ENCODE assay signal across 22 cellular contexts in the genomic region with DNA sequence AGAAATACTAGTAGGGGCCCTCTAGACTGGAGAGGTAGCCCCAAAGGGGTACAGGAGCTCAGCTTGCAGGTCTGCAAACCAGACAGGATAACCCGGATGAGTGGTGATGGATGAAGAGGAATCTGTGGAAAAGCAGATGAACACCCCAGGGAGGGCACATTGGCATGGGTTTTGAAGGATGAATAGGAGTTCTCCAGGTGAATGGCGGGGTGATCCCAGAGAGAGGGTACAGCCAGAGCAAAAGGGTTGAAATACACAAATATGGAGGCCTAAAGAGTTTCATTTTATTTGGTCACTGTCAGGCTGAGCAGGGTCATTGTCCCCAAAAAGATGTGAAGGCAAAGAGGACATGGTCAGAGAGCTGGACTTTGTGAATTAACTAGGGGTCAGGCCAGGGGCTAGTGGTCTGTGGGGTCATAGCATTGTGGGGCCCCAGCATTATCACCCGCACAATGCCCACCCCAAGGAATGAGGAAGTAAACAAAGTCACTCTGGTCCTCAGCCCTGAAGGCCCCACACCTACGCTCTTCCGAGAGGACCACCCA. TPM values are rescaled to one million over a fixed set of nuclear protein-coding genes. Genes with fewer than 3 reads are reported as not detected.
DNase-seq lines count a peak whose midpoint lies in the region; ATAC-seq and TF ChIP-seq lines count a peak whose summit lies in the region.
"Had no signal": no experiment of that assay in that cellular context is flagged by ENCODE, and none has a peak within 500 bp of the region (broad histone marks: within the 10 kb centered on the region; RNA-seq: fewer than 3 reads in every experiment).

No MANE protein-coding gene starts in this region.

- no peak for TF ChIP-seq POLR2A in breast epithelium (IDR thresholded peaks at IDR 0.05)

- intact Hi-C loops in breast epithelium (cut with DNase I; ENCODE audit: low total_unique reads) (no loop called here), MCF 10A (cut with micrococcal nuclease) (no loop called here), lower lobe of right lung (cut with DNase I) (no loop called here)

- in situ Hi-C loops in G401 (cut with HindIII; ENCODE audit: low sequenced_read_pairs): no loop called here

- H3K4me3 Mint-ChIP-seq in MCF 10A (ENCODE audit: unreplicated experiment) (no peak overlapping the region), WTC11 (no peak overlapping the region)
- H3K4me3 Mint-ChIP-seq: activated CD4-positive, alpha-beta T cell treated with anti-CD3 and anti-CD28 coated beads for 36 hours; CD8-positive, alpha-beta T cell had no signal

- H3K27me3 ChIP-seq in breast epithelium (no peaks in the 10 kb centered on the region), lower lobe of right lung (ENCODE audit: low read depth) (no peaks in the 10 kb centered on the region), thoracic aorta (replicated peaks; ENCODE audit: insufficient read depth) (no peaks in the 10 kb centered on the region)
- H3K27me3 ChIP-seq: uterus had no signal

- H3K9me3 Mint-ChIP-seq in MCF 10A (ENCODE audit: unreplicated experiment) (no peaks in the 10 kb centered on the region), WTC11 (no peaks in the 10 kb centered on the region)
- H3K9me3 Mint-ChIP-seq: CD8-positive, alpha-beta T cell had no signal

- H3K9me3 ChIP-seq in breast epithelium: no peaks in the 10 kb centered on the region
- H3K9me3 ChIP-seq in lower lobe of right lung: no peaks in the 10 kb centered on the region
- no peaks in the 10 kb centered on the region for H3K9me3 ChIP-seq in thoracic aorta
- H3K9me3 ChIP-seq: uterus had no signal

- BruUV-seq in MCF 10A (replicated peaks; lab: Mats Ljungman, UMichigan): no TSS peak

- H3K27ac Mint-ChIP-seq in MCF 10A (ENCODE audit: low read depth, unreplicated experiment) (no peak overlapping the region), WTC11 (peak overlapping the region; percentile 54)
- H3K27ac Mint-ChIP-seq: activated CD4-positive, alpha-beta T cell treated with anti-CD3 and anti-CD28 coated beads for 36 hours; CD8-positive, alpha-beta T cell had no signal

- H3K4me3 ChIP-seq in breast epithelium (no peak overlapping the region), lower lobe of right lung (no peak overlapping the region), thoracic aorta (no peak overlapping the region)
- H3K4me3 ChIP-seq: smooth muscle cell, uterus had no signal

- ATAC-seq in WTC11 (no peak), lower lobe of right lung (no peak), thoracic aorta (ENCODE audit: insufficient number of reproducible peaks, low FRiP score, low read depth) (no peak)
- ATAC-seq: activated CD4-positive, alpha-beta T cell treated with anti-CD3 and anti-CD28 coated beads for 36 hours; CD8-positive, alpha-beta T cell had no signal

- no peak for TF ChIP-seq CTCF in breast epithelium (IDR thresholded peaks at IDR 0.05)
- no peak for TF ChIP-seq CTCF in MCF 10A (IDR thresholded peaks at IDR 0.05; ENCODE audit: unreplicated experiment)
- TF ChIP-seq CTCF in WTC11 (IDR thresholded peaks at IDR 0.05): no peak
- no peak for TF ChIP-seq CTCF in lower lobe of right lung (IDR thresholded peaks at IDR 0.05)
- no peak for TF ChIP-seq CTCF in thoracic aorta (IDR thresholded peaks at IDR 0.05)

- no peak for DNase-seq in breast epithelium (ENCODE audit: low spot score in 2 of 2)
- no peak for DNase-seq in MCF 10A (ENCODE audit: unreplicated experiment)
- no peak for DNase-seq in WTC11 (ENCODE audit: low spot score)
- DNase-seq in lower lobe of right lung: no peak
- DNase-seq in thoracic aorta (ENCODE audit: low spot score): no peak
- DNase-seq in G401 (ENCODE audit: low spot score): no peak
- no peak for DNase-seq in DMS153 treated with DMSO at 0.1 percent for 48 hours (lab: John Stamatoyannopoulos, UW; ENCODE audit: unreplicated experiment)
- DNase-seq in SHP77 treated with DMSO at 0.1 percent for 48 hours (lab: John Stamatoyannopoulos, UW): no peak
- DNase-seq: activated CD4-positive, alpha-beta T cell treated with anti-CD3 and anti-CD28 coated beads for 36 hours; activated CD8-positive, alpha-beta memory T cell treated with anti-CD3 and anti-CD28 coated beads, Interleukin-2, amount 50 U/mL, for 48 hours; activated naive CD4-positive, alpha-beta T cell; CD8-positive, alpha-beta T cell; EL; head of caudate nucleus; kidney; NCI-H146; NCI-H226; NK-92 treated with Interleukin-12 subunit alpha and Interleukin-12 subunit beta, amount 100 ng/mL, for 24 hours; T1000; uterus had no signal

- POLR2A ChIA-PET in MCF 10A (lab: Yijun Ruan, JAX) (interaction anchor here (0.6 to 4.3 kb wide), 6 partner anchors 15 to 581 kb away, joined by 3 to 34 read pairs (median 4); partner anchors contain the start of genes BABAM1, OCEL1, SMIM7 and USE1), WTC11 (lab: Charles Lee) (no interaction called here)

- H3K4me1 Mint-ChIP-seq in MCF 10A (ENCODE audit: insufficient read depth, unreplicated experiment) (peaks cover 16% of the 10 kb centered on the region), WTC11 (peaks cover 43% of the 10 kb centered on the region)
- H3K4me1 Mint-ChIP-seq: activated CD4-positive, alpha-beta T cell treated with anti-CD3 and anti-CD28 coated beads for 36 hours had no signal

- H3K36me3 ChIP-seq in breast epithelium (no peaks in the 10 kb centered on the region), lower lobe of right lung (peaks cover 20% of the 10 kb centered on the region), thoracic aorta (peaks cover 6% of the 10 kb centered on the region)
- H3K36me3 ChIP-seq: uterus had no signal

- no peaks in the 10 kb centered on the region for H3K4me1 ChIP-seq in breast epithelium
- H3K4me1 ChIP-seq in lower lobe of right lung: peaks cover 51% of the 10 kb centered on the region
- H3K4me1 ChIP-seq in thoracic aorta (ENCODE audit: control insufficient read depth in 1 of 2, low read depth in 2 of 2): peaks cover 25 to 39% of the 10 kb centered on the region in 2 donors

- H3K27me3 Mint-ChIP-seq in MCF 10A (ENCODE audit: insufficient read depth, unreplicated experiment) (no peaks in the 10 kb centered on the region), WTC11 (ENCODE audit: low read depth) (no peaks in the 10 kb centered on the region)
- H3K27me3 Mint-ChIP-seq: activated CD4-positive, alpha-beta T cell treated with anti-CD3 and anti-CD28 coated beads for 36 hours had no signal

- peak overlapping the region; percentile 62 to 75 for H3K27ac ChIP-seq in breast epithelium
- H3K27ac ChIP-seq in lower lobe of right lung: peak overlapping the region; percentile 31
- peak overlapping the region; percentile 75 to 87 for H3K27ac ChIP-seq in thoracic aorta
- H3K27ac ChIP-seq: parathyroid adenoma had no signal

- CTCF ChIA-PET in MCF 10A (lab: Yijun Ruan, JAX): interaction anchor here (0.6 kb wide), 1 partner anchor 45 kb away, joined by 3 read pairs; no protein-coding TSS in a partner anchor
- CTCF ChIA-PET in WTC11 (lab: Charles Lee): no interaction called here

- H3K36me3 Mint-ChIP-seq in MCF 10A (ENCODE audit: insufficient read depth, unreplicated experiment) (peaks cover 38% of the 10 kb centered on the region), WTC11 (peaks cover 10% of the 10 kb centered on the region)
- H3K36me3 Mint-ChIP-seq: CD8-positive, alpha-beta T cell had no signal

TF ChIP-seq in WTC11, 78 proteins besides CTCF, POLR2A, EP300 and RAD21 (continues in another document):
- TF ChIP-seq ZNF121 (CRISPR knock-in tag; IDR thresholded peaks at IDR 0.05): no peak
- TF ChIP-seq CDX4 (CRISPR knock-in tag; IDR thresholded peaks at IDR 0.05; ENCODE audit: borderline replicate concordance): no peak
- no peak for TF ChIP-seq PREB (CRISPR knock-in tag; IDR thresholded peaks at IDR 0.05; ENCODE audit: borderline replicate concordance)
- TF ChIP-seq NR2C2 (CRISPR knock-in tag; IDR thresholded peaks at IDR 0.05): no peak

RNA-seq across cellular contexts. Expression of gene NR2F6, which starts 4.8 kb away (rescaled TPM):
- total RNA-seq in breast epithelium (10 to 100 TPM; 23.2 to 52.4 (median 34.7) TPM), MCF 10A (2022) (32.8 and 36.3 TPM in 2 replicates), WTC11 (2021) (144 to 149 TPM (median 145 TPM) in 3 replicates), lower lobe of right lung (38.7 TPM), thoracic aorta (10 to 100 TPM; 42.0 to 68.1 TPM)
- 232 and 271 TPM in 2 replicates for total RNA-seq in G401 (2014; rRNA removed; shearing (Covaris generic))

RNA-seq across cellular contexts. Expression of gene OCEL1, which starts 14.9 kb away (rescaled TPM):
- total RNA-seq in breast epithelium (10 to 100 TPM in 1 of 3 donors, 1 to 10 TPM in 2; 8.8 to 13.8 (median 9.4) TPM), MCF 10A (2022) (13.7 and 14.3 TPM in 2 replicates), WTC11 (2021) (34.0 to 51.6 TPM (median 40.9 TPM) in 3 replicates), lower lobe of right lung (37.2 TPM), thoracic aorta (10 to 100 TPM; 12.4 to 13.3 TPM)
- total RNA-seq in G401 (2014; rRNA removed; shearing (Covaris generic)): 14.8 and 21.7 TPM in 2 replicates

RNA-seq across cellular contexts. Expression of gene USHBP1, which starts 23.6 kb away (rescaled TPM):
- total RNA-seq in breast epithelium (1 to 10 TPM; 5.8 to 8.8 (median 7.0) TPM), MCF 10A (2022) (not detected in 2 replicates), WTC11 (2021) (10.9 to 14.2 TPM (median 12.3 TPM) in 3 replicates), lower lobe of right lung (8.2 TPM), thoracic aorta (1 to 10 TPM; 3.5 to 4.0 TPM)
- total RNA-seq in G401 (2014; rRNA removed; shearing (Covaris generic)): 0.41 and 4.9 TPM in 2 replicates
- total RNA-seq: CD8-positive, alpha-beta T cell; smooth muscle cell had no signal

RNA-seq across cellular contexts. Expression of gene USE1, which starts 25.8 kb away (rescaled TPM):
- total RNA-seq in breast epithelium: 10 to 100 TPM; 15.5 to 29.0 (median 27.5) TPM
- 29.9 and 47.9 TPM in 2 replicates for total RNA-seq in MCF 10A (2022)
- total RNA-seq in WTC11 (2021): 13.9 to 15.4 TPM (median 14.2 TPM) in 3 replicates
- total RNA-seq in lower lobe of right lung: 32.0 TPM
- total RNA-seq in thoracic aorta: 10 to 100 TPM; 11.5 to 13.7 TPM
- 22.0 and 29.7 TPM in 2 replicates for total RNA-seq in G401 (2014; rRNA removed; shearing (Covaris generic))

RNA-seq across cellular contexts. Expression of gene BABAM1, which starts 26.3 kb away (rescaled TPM):
- 10 to 100 TPM; 48.5 to 65.6 (median 54.1) TPM for total RNA-seq in breast epithelium
- total RNA-seq in MCF 10A (2022): 96.1 and 104 TPM in 2 replicates
- 139 to 147 TPM (median 146 TPM) in 3 replicates for total RNA-seq in WTC11 (2021)
- 58.4 TPM for total RNA-seq in lower lobe of right lung
- 10 to 100 TPM; 55.2 to 87.2 TPM for total RNA-seq in thoracic aorta
- total RNA-seq in G401 (2014; rRNA removed; shearing (Covaris generic)): 166 and 237 TPM in 2 replicates

Comparison
In these comparisons a context has a peak if more than half of its experiments do, and no peak if none do; other contexts are left out.
1. H3K27ac ChIP-seq: peak in every context shown above with its lines; median percentile 81 in thoracic aorta; 68 in breast epithelium; 31 in lower lobe of right lung.